11 cellular contexts compared by ENCODE assay signal in genomic region chr14:81122326-81122725, GRCh38.
DNase-seq lines count a peak whose midpoint lies in the region; ATAC-seq and TF ChIP-seq lines count a peak whose summit lies in the region.
"Had no signal": no experiment of that assay in that cellular context is flagged by ENCODE, and none has a peak within 500 bp of the region (broad histone marks: within the 10 kb centered on the region; RNA-seq: fewer than 3 reads in every experiment).

No MANE protein-coding gene starts in this region.

- DNase-seq in germinal center (ENCODE audit: low spot score) = peak; percentile 47
- no peak for DNase-seq in prostate gland (ENCODE audit: low spot score)
- DNase-seq in activated effector memory CD4-positive, alpha-beta T cell treated with Interleukin-2 at 50 U/mL for 16 hours = no peak
- DNase-seq in KG1 (lab: John Stamatoyannopoulos, UW) = no peak
- DNase-seq: activated T-cell treated with anti-CD3 and anti-CD28 coated beads, Interleukin-2, amount 50 U/mL, for 48 hours; central memory CD4-positive, alpha-beta T cell; sigmoid colon; T-helper 2 cell had no signal

- no peaks in the 10 kb centered on the region for H3K36me3 ChIP-seq in prostate gland
- H3K36me3 ChIP-seq: sigmoid colon had no signal

- whole genome bisulfite sequencing in prostate gland = 85% methylated on average over 3 of the region's 3 CpGs

- H3K9me3 ChIP-seq in prostate gland = no peaks in the 10 kb centered on the region
- H3K9me3 ChIP-seq: sigmoid colon had no signal

- no peak overlapping the region for H3K4me3 ChIP-seq in prostate gland
- H3K4me3 ChIP-seq: sigmoid colon had no signal

- no peak for TF ChIP-seq POLR2A in prostate gland (IDR thresholded peaks at IDR 0.05)

- TF ChIP-seq CTCF in prostate gland (IDR thresholded peaks at IDR 0.05) = no peak

- H3K4me1 ChIP-seq in prostate gland (replicated peaks) = no peaks in the 10 kb centered on the region
- H3K4me1 ChIP-seq: sigmoid colon had no signal

- no peak overlapping the region for H3K27ac ChIP-seq in prostate gland
- H3K27ac ChIP-seq: sigmoid colon had no signal

- ATAC-seq in GM18907 (IDR thresholded peaks at IDR 0.05; ENCODE audit: unreplicated experiment) = peak; percentile 100
- peak; percentile 100 for ATAC-seq in GM21619 (IDR thresholded peaks at IDR 0.05; ENCODE audit: unreplicated experiment)
- ATAC-seq in HG03175 (IDR thresholded peaks at IDR 0.05; ENCODE audit: unreplicated experiment) = peak; percentile 99

- no peaks in the 10 kb centered on the region for H3K27me3 ChIP-seq in prostate gland (replicated peaks; ENCODE audit: insufficient read depth)
- H3K27me3 ChIP-seq: sigmoid colon had no signal

- intact Hi-C loops in prostate gland (cut with DNase I) = no loop called here
